Comparison of ENCODE assay signal across 23 cellular contexts in the genomic region with DNA sequence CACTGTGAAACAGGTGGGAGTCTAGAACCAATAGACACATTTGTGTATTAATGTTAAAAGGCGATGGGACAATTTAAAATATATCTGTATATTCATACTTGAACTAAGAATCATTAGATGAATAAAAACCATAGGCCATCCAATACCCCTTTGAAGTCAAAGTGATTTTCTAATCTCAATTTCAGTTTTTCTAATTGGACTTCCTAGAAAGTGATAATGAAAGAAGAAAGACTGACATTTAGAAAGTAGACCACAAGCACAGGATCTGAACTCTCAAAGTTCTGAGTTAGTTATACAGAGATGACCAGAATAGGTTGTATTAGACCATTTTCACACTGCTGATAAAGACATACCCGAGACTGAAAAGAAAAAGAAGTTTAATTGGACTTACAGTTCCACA.
DNase-seq lines count a peak whose midpoint lies in the region; ATAC-seq lines count a peak whose summit lies in the region.
"Had no signal": no experiment of that assay in that cellular context is flagged by ENCODE, and none has a peak within 500 bp of the region (broad histone marks: within the 10 kb centered on the region; RNA-seq: fewer than 3 reads in every experiment).

No MANE protein-coding gene starts in this region.

- POLR2A ChIA-PET in naive thymus-derived CD8-positive, alpha-beta T cell (lab: Charles Lee), result no interaction called here

- H3K27ac Mint-ChIP-seq in naive thymus-derived CD8-positive, alpha-beta T cell, result no peak overlapping the region
- H3K27ac Mint-ChIP-seq: activated naive CD4-positive, alpha-beta T cell treated with anti-CD3 and anti-CD28 coated beads, Interleukin-2, amount 50 U/mL, for 24 hours; immature natural killer cell; stimulated activated naive CD8-positive, alpha-beta T cell treated with anti-CD3 and anti-CD28 coated beads, Interleukin-15, Interleukin-2, amounts not matched to agents 100 ng/mL and 50 ng/mL, for 24 hours; T-helper 1 cell treated with Interleukin-12 subunit alpha and Interleukin-12 subunit beta and Interleukin-4 antibody, amounts not matched to agents 30 μg/mL and 1 μg/mL, for 36 hours had no signal

- H3K36me3 Mint-ChIP-seq in naive thymus-derived CD8-positive, alpha-beta T cell, result peaks cover 0 to 13% (median 2%) of the 10 kb centered on the region in 3 donors
- H3K36me3 Mint-ChIP-seq: activated naive CD4-positive, alpha-beta T cell treated with anti-CD3 and anti-CD28 coated beads, Interleukin-2, amount 50 U/mL, for 24 hours; immature natural killer cell had no signal

- ATAC-seq in GM18502 (IDR thresholded peaks at IDR 0.05; ENCODE audit: poor library complexity, unreplicated experiment) (peak; percentile 62), GM19467 (IDR thresholded peaks at IDR 0.05; ENCODE audit: unreplicated experiment) (peak; percentile 56), HG02798 (IDR thresholded peaks at IDR 0.05; ENCODE audit: poor library complexity, unreplicated experiment) (peak; percentile 66), HG03442 (IDR thresholded peaks at IDR 0.05; ENCODE audit: unreplicated experiment) (peak; percentile 56)
- no peak for ATAC-seq in naive thymus-derived CD8-positive, alpha-beta T cell
- ATAC-seq: heart right ventricle, right cardiac atrium had no signal

- H3K4me3 Mint-ChIP-seq in naive thymus-derived CD8-positive, alpha-beta T cell, result no peak overlapping the region
- H3K4me3 Mint-ChIP-seq: activated naive CD4-positive, alpha-beta T cell treated with anti-CD3 and anti-CD28 coated beads, Interleukin-2, amount 50 U/mL, for 24 hours; immature natural killer cell; stimulated activated naive CD8-positive, alpha-beta T cell treated with anti-CD3 and anti-CD28 coated beads, Interleukin-15, Interleukin-2, amounts not matched to agents 100 ng/mL and 50 ng/mL, for 24 hours; T-helper 1 cell treated with Interleukin-12 subunit alpha and Interleukin-12 subunit beta and Interleukin-4 antibody, amounts not matched to agents 30 μg/mL and 1 μg/mL, for 36 hours had no signal

- H3K9me3 Mint-ChIP-seq in naive thymus-derived CD8-positive, alpha-beta T cell, result peaks cover 0 to 13% (median 0%) of the 10 kb centered on the region in 9 donors
- H3K9me3 Mint-ChIP-seq: T-helper 1 cell treated with Interleukin-12 subunit alpha and Interleukin-12 subunit beta and Interleukin-4 antibody, amounts not matched to agents 30 μg/mL and 1 μg/mL, for 36 hours had no signal

- H3K4me1 Mint-ChIP-seq in naive thymus-derived CD8-positive, alpha-beta T cell, result peaks cover 0 to 6% (median 1%) of the 10 kb centered on the region in 4 donors
- H3K4me1 Mint-ChIP-seq: activated naive CD4-positive, alpha-beta T cell treated with anti-CD3 and anti-CD28 coated beads, Interleukin-2, amount 50 U/mL, for 24 hours had no signal

- no peak for DNase-seq in naive thymus-derived CD8-positive, alpha-beta T cell
- DNase-seq in activated gamma-delta T cell (lab: John Stamatoyannopoulos, UW) (no peak), EL (no peak), cortex of kidney (lab: John Stamatoyannopoulos, UW) (no peak)
- DNase-seq: activated CD4-positive, alpha-beta T cell treated with anti-CD3 and anti-CD28 coated beads, Interleukin-2, amount 50 U/mL, for 4 hours; activated T-cell treated with anti-CD3 and anti-CD28 coated beads for 4 hours; C1 segment of cervical spinal cord; heart right ventricle; immature natural killer cell; NCI-H1092; NCI-H2081 treated with DMSO at 0.1 percent for 48 hours; NCI-H510A; OCI-M1; right cardiac atrium; SHP77 treated with DMSO at 0.1 percent for 48 hours; upper lobe of left lung had no signal

- H3K27me3 Mint-ChIP-seq in naive thymus-derived CD8-positive, alpha-beta T cell, result peaks cover 0 to 3% (median 0%) of the 10 kb centered on the region in 5 donors
- H3K27me3 Mint-ChIP-seq: activated naive CD4-positive, alpha-beta T cell treated with anti-CD3 and anti-CD28 coated beads, Interleukin-2, amount 50 U/mL, for 24 hours; stimulated activated naive CD8-positive, alpha-beta T cell treated with anti-CD3 and anti-CD28 coated beads, Interleukin-15, Interleukin-2, amounts not matched to agents 100 ng/mL and 50 ng/mL, for 24 hours had no signal

Comparison
In these comparisons a context has a peak if more than half of its experiments do, and no peak if none do; other contexts are left out.
1. ATAC-seq: peak in GM18502 (single experiment), GM19467 (single experiment), HG02798 (single experiment) and HG03442 (single experiment); none in naive thymus-derived CD8-positive, alpha-beta T cell (0 of 2).